ENCODE assay signal across 2 cellular contexts in the genomic region with DNA sequence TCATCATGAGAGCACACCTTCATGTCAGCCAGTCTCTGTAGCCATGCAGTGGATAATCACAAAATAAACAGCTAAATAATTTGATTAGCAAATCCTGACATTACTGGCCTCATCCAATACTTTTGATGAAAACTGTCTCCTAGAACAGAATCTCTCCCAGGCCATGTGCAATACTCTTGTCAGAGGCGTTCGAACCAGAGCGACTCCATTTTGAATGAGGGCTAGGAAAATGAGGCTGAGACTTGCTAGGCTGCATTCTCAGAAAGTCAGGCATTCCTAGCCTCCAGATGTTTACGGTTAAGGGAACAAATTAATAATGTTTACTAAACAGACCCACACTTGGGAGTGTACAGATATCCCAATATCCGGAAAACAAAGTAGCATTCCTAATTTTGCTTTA.
TF ChIP-seq lines count a peak whose summit lies in the region.

No MANE protein-coding gene starts in this region.

TF ChIP-seq in A549, 52 proteins besides CTCF, POLR2A, EP300 and RAD21:
- TF ChIP-seq FOXS1 (CRISPR knock-in tag; IDR thresholded peaks at IDR 0.05) = no peak
- TF ChIP-seq RCOR1 (IDR thresholded peaks at IDR 0.05; ENCODE audit: low read depth, low read length) = no peak
- no peak for TF ChIP-seq HMGXB4 (CRISPR knock-in tag; IDR thresholded peaks at IDR 0.05; ENCODE audit: borderline replicate concordance)
- no peak; the same call in 1 of the 2 replicates for TF ChIP-seq ATOH8 (CRISPR knock-in tag; IDR thresholded peaks at IDR 0.05; ENCODE audit: low read depth)
- no peak for TF ChIP-seq HOXB5 (CRISPR knock-in tag; IDR thresholded peaks at IDR 0.05)
- TF ChIP-seq HOXB13 (CRISPR knock-in tag; IDR thresholded peaks at IDR 0.05; ENCODE audit: low read depth) = 0 out of 2 replicates have a peak, but pooled peaks have one; percentile 25
- no peak for TF ChIP-seq SREBF2 (IDR thresholded peaks at IDR 0.05)
- TF ChIP-seq ZFP36 (IDR thresholded peaks at IDR 0.05; ENCODE audit: borderline replicate concordance, partially characterized antibody) = no peak
- 0 out of 2 replicates have a peak, but pooled peaks have one; percentile 52 for TF ChIP-seq EHF (CRISPR knock-in tag; IDR thresholded peaks at IDR 0.05)
- peak; percentile 62; the same call in 1 of the 2 replicates for TF ChIP-seq ZNF302 (CRISPR knock-in tag; IDR thresholded peaks at IDR 0.05)
- TF ChIP-seq HEYL (CRISPR knock-in tag; IDR thresholded peaks at IDR 0.05) = peak; percentile 74; the same call in 1 of the 2 replicates
- TF ChIP-seq POLR2AphosphoS2 (conservative IDR thresholded peaks at IDR 0.05; ENCODE audit: low read length) = no peak
- TF ChIP-seq CEBPB (IDR thresholded peaks at IDR 0.05) = no peak

TF ChIP-seq in GM23338, 12 proteins besides CTCF, POLR2A, EP300 and RAD21:
- TF ChIP-seq POLR2AphosphoS5 (IDR thresholded peaks at IDR 0.05; ENCODE audit: low read depth) (no peak), NANOG (IDR thresholded peaks at IDR 0.05; ENCODE audit: borderline replicate concordance) (no peak), ZNF331 (CRISPR knock-in tag; IDR thresholded peaks at IDR 0.05; ENCODE audit: low read depth) (peak; percentile 48; the same call in 1 of the 2 replicates), ZNF114 (CRISPR knock-in tag; IDR thresholded peaks at IDR 0.05) (peak; percentile 87; the same call in 1 of the 2 replicates)
TF ChIP-seq in GM23338: peak in this region for 2.
